ENCODE assay signal across 1 cellular context in the genomic region with DNA sequence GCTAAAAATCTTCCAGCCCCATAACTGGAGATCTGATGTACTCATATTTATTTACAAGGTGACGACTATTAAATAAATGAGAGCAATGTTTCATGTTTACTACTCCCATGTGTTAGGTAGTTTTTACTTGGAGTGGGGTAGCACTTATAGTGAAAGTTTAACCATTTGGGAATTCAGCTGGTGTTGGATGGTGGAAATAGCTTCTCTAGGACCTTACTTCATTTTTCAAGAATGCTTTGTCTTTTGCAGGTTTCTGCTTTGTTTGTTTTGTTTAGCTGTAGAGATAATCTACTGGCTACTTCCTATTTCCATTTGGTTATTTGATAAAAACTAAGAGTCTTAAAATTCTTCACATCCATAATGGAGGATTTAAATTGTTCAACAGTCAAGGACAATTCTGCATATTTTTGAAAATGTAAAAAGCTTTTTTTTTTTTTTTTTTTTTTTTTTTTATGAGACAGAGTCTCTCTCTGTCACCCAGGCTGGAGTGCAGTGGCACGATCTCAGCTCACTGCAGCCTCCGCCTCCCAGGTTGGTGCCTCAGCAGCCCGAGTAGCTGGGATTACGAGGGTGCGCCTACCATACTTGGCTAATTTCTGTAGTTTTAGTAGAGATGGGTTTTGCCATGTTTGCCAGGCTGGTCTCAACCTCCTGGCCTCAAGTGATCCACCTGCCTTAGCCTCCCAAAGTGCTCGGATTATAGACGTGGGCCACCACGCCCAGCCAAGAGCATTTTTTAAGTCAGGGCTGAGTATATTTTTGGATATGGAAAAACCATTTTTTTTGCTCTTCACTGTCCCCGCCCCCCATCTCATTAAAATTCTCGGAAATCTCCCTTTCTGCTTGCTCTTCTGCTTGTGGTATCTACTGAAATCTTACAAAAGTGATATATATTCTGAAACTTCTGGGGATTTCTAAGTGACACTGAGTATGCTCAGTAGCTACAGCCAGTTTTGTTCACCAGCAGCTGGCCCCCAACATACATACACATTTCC.
A peak's percentile ranks its signal among the peaks of the same experiment; 100 is the strongest.
TF ChIP-seq lines count a peak whose summit lies in the region.

No MANE protein-coding gene starts in this region.

TF ChIP-seq in HEK293, 187 proteins besides CTCF, POLR2A, EP300 and RAD21 (continued from another document and continues in another):
- TF ChIP-seq, protein P1, sequence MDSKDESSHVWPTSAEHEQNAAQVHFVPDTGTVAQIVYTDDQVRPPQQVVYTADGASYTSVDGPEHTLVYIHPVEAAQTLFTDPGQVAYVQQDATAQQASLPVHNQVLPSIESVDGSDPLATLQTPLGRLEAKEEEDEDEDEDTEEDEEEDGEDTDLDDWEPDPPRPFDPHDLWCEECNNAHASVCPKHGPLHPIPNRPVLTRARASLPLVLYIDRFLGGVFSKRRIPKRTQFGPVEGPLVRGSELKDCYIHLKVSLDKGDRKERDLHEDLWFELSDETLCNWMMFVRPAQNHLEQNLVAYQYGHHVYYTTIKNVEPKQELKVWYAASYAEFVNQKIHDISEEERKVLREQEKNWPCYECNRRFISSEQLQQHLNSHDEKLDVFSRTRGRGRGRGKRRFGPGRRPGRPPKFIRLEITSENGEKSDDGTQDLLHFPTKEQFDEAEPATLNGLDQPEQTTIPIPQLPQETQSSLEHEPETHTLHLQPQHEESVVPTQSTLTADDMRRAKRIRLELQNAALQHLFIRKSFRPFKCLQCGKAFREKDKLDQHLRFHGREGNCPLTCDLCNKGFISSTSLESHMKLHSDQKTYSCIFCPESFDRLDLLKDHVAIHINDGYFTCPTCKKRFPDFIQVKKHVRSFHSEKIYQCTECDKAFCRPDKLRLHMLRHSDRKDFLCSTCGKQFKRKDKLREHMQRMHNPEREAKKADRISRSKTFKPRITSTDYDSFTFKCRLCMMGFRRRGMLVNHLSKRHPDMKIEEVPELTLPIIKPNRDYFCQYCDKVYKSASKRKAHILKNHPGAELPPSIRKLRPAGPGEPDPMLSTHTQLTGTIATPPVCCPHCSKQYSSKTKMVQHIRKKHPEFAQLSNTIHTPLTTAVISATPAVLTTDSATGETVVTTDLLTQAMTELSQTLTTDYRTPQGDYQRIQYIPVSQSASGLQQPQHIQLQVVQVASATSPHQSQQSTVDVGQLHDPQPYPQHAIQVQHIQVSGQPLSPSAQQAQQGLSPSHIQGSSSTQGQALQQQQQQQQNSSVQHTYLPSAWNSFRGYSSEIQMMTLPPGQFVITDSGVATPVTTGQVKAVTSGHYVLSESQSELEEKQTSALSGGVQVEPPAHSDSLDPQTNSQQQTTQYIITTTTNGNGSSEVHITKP (tag by site-specific recombination; IDR thresholded peaks at IDR 0.05), result peak; percentile 76
- TF ChIP-seq ZXDB (tag by site-specific recombination; IDR thresholded peaks at IDR 0.05) (peak; percentile 14; the same call in 1 of the 2 replicates), ZNF335 (tag by site-specific recombination; conservative IDR thresholded peaks at IDR 0.05) (peak; percentile 59), ZNF792 (tag by site-specific recombination; IDR thresholded peaks at IDR 0.05) (no peak), ZBTB1 (tag by site-specific recombination; IDR thresholded peaks at IDR 0.05) (no peak), ZNF24 (tag by site-specific recombination; IDR thresholded peaks at IDR 0.05) (no peak), BCL11A (tag by site-specific recombination; IDR thresholded peaks at IDR 0.05; ENCODE audit: low read depth) (0 out of 2 replicates have a peak, but pooled peaks have one; percentile 37), ZNF324 (tag by site-specific recombination; IDR thresholded peaks at IDR 0.05) (no peak), ZFP69B (tag by site-specific recombination; IDR thresholded peaks at IDR 0.05) (no peak), ZNF23 (tag by site-specific recombination; IDR thresholded peaks at IDR 0.05; ENCODE audit: borderline replicate concordance) (no peak), ZSCAN23 (tag by site-specific recombination; IDR thresholded peaks at IDR 0.05) (no peak), ZNF112 (tag by site-specific recombination; IDR thresholded peaks at IDR 0.05) (no peak), ZNF157 (tag by site-specific recombination; IDR thresholded peaks at IDR 0.05) (no peak), ZNF175 (tag by site-specific recombination; IDR thresholded peaks at IDR 0.05) (no peak), ZNF791 (tag by site-specific recombination; IDR thresholded peaks at IDR 0.05) (no peak), ZEB2 (tag by site-specific recombination; IDR thresholded peaks at IDR 0.05) (no peak), ZNF354C (tag by site-specific recombination; IDR thresholded peaks at IDR 0.05; ENCODE audit: borderline replicate concordance, low read depth) (no peak), HOXC10 (CRISPR knock-in tag; IDR thresholded peaks at IDR 0.05) (no peak), YY1 (tag by site-specific recombination; IDR thresholded peaks at IDR 0.05) (no peak), GFI1B (tag by site-specific recombination; IDR thresholded peaks at IDR 0.05) (no peak), FEZF1 (tag by site-specific recombination; IDR thresholded peaks at IDR 0.05) (peak; percentile 76), ZNF530 (tag by site-specific recombination; IDR thresholded peaks at IDR 0.05; ENCODE audit: low read depth) (no peak), ZNF169 (tag by site-specific recombination; IDR thresholded peaks at IDR 0.05) (no peak), ZFHX2 (tag by site-specific recombination; conservative IDR thresholded peaks at IDR 0.05) (no peak), ZNF10 (tag by site-specific recombination; IDR thresholded peaks at IDR 0.05) (no peak), ZNF610 (tag by site-specific recombination; IDR thresholded peaks at IDR 0.05; ENCODE audit: borderline replicate concordance) (no peak), ZFP3 (tag by site-specific recombination; IDR thresholded peaks at IDR 0.05; ENCODE audit: low read depth) (no peak)
- TF ChIP-seq, protein P2, sequence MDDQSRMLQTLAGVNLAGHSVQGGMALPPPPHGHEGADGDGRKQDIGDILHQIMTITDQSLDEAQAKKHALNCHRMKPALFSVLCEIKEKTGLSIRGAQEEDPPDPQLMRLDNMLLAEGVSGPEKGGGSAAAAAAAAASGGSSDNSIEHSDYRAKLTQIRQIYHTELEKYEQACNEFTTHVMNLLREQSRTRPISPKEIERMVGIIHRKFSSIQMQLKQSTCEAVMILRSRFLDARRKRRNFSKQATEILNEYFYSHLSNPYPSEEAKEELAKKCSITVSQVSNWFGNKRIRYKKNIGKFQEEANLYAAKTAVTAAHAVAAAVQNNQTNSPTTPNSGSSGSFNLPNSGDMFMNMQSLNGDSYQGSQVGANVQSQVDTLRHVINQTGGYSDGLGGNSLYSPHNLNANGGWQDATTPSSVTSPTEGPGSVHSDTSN (CRISPR knock-in tag; IDR thresholded peaks at IDR 0.05), result no peak
- TF ChIP-seq, protein P3, sequence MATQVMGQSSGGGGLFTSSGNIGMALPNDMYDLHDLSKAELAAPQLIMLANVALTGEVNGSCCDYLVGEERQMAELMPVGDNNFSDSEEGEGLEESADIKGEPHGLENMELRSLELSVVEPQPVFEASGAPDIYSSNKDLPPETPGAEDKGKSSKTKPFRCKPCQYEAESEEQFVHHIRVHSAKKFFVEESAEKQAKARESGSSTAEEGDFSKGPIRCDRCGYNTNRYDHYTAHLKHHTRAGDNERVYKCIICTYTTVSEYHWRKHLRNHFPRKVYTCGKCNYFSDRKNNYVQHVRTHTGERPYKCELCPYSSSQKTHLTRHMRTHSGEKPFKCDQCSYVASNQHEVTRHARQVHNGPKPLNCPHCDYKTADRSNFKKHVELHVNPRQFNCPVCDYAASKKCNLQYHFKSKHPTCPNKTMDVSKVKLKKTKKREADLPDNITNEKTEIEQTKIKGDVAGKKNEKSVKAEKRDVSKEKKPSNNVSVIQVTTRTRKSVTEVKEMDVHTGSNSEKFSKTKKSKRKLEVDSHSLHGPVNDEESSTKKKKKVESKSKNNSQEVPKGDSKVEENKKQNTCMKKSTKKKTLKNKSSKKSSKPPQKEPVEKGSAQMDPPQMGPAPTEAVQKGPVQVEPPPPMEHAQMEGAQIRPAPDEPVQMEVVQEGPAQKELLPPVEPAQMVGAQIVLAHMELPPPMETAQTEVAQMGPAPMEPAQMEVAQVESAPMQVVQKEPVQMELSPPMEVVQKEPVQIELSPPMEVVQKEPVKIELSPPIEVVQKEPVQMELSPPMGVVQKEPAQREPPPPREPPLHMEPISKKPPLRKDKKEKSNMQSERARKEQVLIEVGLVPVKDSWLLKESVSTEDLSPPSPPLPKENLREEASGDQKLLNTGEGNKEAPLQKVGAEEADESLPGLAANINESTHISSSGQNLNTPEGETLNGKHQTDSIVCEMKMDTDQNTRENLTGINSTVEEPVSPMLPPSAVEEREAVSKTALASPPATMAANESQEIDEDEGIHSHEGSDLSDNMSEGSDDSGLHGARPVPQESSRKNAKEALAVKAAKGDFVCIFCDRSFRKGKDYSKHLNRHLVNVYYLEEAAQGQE (tag by site-specific recombination; IDR thresholded peaks at IDR 0.05), result no peak
- TF ChIP-seq, protein P4, sequence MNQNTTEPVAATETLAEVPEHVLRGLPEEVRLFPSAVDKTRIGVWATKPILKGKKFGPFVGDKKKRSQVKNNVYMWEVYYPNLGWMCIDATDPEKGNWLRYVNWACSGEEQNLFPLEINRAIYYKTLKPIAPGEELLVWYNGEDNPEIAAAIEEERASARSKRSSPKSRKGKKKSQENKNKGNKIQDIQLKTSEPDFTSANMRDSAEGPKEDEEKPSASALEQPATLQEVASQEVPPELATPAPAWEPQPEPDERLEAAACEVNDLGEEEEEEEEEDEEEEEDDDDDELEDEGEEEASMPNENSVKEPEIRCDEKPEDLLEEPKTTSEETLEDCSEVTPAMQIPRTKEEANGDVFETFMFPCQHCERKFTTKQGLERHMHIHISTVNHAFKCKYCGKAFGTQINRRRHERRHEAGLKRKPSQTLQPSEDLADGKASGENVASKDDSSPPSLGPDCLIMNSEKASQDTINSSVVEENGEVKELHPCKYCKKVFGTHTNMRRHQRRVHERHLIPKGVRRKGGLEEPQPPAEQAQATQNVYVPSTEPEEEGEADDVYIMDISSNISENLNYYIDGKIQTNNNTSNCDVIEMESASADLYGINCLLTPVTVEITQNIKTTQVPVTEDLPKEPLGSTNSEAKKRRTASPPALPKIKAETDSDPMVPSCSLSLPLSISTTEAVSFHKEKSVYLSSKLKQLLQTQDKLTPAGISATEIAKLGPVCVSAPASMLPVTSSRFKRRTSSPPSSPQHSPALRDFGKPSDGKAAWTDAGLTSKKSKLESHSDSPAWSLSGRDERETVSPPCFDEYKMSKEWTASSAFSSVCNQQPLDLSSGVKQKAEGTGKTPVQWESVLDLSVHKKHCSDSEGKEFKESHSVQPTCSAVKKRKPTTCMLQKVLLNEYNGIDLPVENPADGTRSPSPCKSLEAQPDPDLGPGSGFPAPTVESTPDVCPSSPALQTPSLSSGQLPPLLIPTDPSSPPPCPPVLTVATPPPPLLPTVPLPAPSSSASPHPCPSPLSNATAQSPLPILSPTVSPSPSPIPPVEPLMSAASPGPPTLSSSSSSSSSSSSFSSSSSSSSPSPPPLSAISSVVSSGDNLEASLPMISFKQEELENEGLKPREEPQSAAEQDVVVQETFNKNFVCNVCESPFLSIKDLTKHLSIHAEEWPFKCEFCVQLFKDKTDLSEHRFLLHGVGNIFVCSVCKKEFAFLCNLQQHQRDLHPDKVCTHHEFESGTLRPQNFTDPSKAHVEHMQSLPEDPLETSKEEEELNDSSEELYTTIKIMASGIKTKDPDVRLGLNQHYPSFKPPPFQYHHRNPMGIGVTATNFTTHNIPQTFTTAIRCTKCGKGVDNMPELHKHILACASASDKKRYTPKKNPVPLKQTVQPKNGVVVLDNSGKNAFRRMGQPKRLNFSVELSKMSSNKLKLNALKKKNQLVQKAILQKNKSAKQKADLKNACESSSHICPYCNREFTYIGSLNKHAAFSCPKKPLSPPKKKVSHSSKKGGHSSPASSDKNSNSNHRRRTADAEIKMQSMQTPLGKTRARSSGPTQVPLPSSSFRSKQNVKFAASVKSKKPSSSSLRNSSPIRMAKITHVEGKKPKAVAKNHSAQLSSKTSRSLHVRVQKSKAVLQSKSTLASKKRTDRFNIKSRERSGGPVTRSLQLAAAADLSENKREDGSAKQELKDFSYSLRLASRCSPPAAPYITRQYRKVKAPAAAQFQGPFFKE (tag by site-specific recombination; IDR thresholded peaks at IDR 0.05; ENCODE audit: borderline replicate concordance), result no peak
- TF ChIP-seq, protein P5, sequence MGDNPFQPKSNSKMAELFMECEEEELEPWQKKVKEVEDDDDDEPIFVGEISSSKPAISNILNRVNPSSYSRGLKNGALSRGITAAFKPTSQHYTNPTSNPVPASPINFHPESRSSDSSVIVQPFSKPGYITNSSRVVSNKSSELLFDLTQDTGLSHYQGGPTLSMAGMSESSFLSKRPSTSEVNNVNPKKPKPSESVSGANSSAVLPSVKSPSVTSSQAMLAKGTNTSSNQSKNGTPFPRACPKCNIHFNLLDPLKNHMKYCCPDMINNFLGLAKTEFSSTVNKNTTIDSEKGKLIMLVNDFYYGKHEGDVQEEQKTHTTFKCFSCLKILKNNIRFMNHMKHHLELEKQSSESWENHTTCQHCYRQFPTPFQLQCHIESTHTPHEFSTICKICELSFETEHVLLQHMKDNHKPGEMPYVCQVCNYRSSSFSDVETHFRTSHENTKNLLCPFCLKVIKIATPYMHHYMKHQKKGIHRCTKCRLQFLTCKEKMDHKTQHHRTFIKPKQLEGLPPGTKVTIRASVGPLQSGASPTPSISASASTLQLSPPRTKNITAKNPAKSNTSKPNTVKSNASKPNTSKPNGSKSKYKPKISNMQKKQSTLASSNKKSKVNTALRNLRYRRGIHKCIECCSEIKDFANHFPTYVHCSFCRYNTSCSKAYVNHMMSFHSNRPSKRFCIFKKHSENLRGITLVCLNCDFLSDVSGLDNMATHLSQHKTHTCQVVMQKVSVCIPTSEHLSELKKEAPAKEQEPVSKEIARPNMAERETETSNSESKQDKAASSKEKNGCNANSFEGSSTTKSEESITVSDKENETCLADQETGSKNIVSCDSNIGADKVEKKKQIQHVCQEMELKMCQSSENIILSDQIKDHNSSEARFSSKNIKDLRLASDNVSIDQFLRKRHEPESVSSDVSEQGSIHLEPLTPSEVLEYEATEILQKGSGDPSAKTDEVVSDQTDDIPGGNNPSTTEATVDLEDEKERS (tag by site-specific recombination; IDR thresholded peaks at IDR 0.05), result no peak
- TF ChIP-seq, protein P6, sequence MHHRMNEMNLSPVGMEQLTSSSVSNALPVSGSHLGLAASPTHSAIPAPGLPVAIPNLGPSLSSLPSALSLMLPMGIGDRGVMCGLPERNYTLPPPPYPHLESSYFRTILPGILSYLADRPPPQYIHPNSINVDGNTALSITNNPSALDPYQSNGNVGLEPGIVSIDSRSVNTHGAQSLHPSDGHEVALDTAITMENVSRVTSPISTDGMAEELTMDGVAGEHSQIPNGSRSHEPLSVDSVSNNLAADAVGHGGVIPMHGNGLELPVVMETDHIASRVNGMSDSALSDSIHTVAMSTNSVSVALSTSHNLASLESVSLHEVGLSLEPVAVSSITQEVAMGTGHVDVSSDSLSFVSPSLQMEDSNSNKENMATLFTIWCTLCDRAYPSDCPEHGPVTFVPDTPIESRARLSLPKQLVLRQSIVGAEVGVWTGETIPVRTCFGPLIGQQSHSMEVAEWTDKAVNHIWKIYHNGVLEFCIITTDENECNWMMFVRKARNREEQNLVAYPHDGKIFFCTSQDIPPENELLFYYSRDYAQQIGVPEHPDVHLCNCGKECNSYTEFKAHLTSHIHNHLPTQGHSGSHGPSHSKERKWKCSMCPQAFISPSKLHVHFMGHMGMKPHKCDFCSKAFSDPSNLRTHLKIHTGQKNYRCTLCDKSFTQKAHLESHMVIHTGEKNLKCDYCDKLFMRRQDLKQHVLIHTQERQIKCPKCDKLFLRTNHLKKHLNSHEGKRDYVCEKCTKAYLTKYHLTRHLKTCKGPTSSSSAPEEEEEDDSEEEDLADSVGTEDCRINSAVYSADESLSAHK (tag by site-specific recombination; IDR thresholded peaks at IDR 0.05), result no peak
